In the genomic region with DNA sequence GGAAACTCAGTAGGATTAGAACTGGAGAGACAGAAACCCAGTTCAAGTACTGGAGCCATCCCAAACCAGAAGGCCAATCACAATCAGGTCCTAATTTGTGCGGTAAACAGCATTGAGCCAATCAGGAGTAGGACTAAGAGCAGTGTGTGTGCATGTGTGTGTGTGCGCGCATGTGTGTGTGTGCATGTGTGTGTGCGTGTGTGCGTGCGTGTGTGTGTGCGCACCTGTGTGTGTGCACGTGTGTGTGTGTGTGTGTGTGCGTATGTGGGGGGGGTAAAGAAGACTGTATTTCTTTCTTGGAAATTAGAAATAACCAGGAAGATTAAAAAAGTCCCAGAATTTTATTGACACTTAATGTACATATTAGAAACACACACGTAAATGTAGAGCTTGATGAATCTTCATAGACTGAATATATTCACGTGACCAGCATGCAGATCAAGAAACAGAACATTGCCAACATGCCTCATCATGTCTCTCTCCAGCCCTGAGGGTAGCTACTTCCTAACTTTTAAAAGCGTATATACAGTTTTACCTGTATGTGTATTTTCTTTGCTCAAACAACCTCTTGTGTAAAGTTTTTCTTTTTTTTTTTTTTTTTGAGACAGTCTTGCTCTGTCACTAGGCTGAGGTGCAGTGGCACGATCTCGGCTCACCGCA, we compare ENCODE assay signal across 21 cellular contexts. TPM values are rescaled to one million over a fixed set of nuclear protein-coding genes. Genes with fewer than 3 reads are reported as not detected.
DNase-seq lines count a peak whose midpoint lies in the region; ATAC-seq, FAIRE-seq and TF ChIP-seq lines count a peak whose summit lies in the region.
"Had no signal": no experiment of that assay in that cellular context is flagged by ENCODE, and none has a peak within 500 bp of the region (broad histone marks: within the 10 kb centered on the region; RNA-seq: fewer than 3 reads in every experiment).

No MANE protein-coding gene starts in this region.

- no peak for TF ChIP-seq CTCF in right atrium auricular region (IDR thresholded peaks at IDR 0.05)
- no peak for TF ChIP-seq CTCF in RWPE1 (conservative IDR thresholded peaks at IDR 0.05; ENCODE audit: low read depth)
- no peak for TF ChIP-seq CTCF in GM12878 (IDR thresholded peaks at IDR 0.05 in 2 of 3, conservative IDR thresholded peaks at IDR 0.05 in 1 of 3; ENCODE audit: control insufficient read depth in 2 of 3, extremely low read depth in 1 of 3, insufficient read depth in 1 of 3, low read depth in 3 of 3, low read length in 3 of 3)

- no peak for DNase-seq in right atrium auricular region (ENCODE audit: low spot score)
- no peak for DNase-seq in left ventricle myocardium superior
- peak; percentile 58 for DNase-seq in RWPE1 (ENCODE audit: low spot score)
- no peak for DNase-seq in GM12878 (ENCODE audit: low read depth, low spot score)
- DNase-seq in trophoblast cell = peak in 1 of 2 donors; percentile 60
- DNase-seq in NCI-H226 = no peak
- DNase-seq in HT-29 (ENCODE audit: low spot score) = no peak
- no peak for DNase-seq in HAP-1 (ENCODE audit: low spot score in 2 of 2)
- DNase-seq: ACHN; Caco-2; CD4-positive, alpha-beta T cell had no signal

- SMC1A ChIA-PET in GM12878 (lab: Charles Lee; ENCODE audit: uncharacterized antibody, unreplicated experiment) = no interaction called here

- TF ChIP-seq EP300 in GM12878 (IDR thresholded peaks at IDR 0.05; ENCODE audit: borderline replicate concordance in 1 of 2, control insufficient read depth in 1 of 2, low read depth in 2 of 2, low read length in 2 of 2) = no peak

- H3K4me3 ChIP-seq in right atrium auricular region = no peak overlapping the region
- H3K4me3 ChIP-seq in GM12878 = no peak overlapping the region
- peak overlapping the region; percentile 5 for H3K4me3 ChIP-seq in trophoblast cell (ENCODE audit: low read depth, low read length)
- no peak overlapping the region for H3K4me3 ChIP-seq in HAP-1
- H3K4me3 ChIP-seq: GM23338 had no signal

- no peak for FAIRE-seq in GM12878 (lab: Jason Lieb, UNC)
- FAIRE-seq: A204.1, D721Med, G401.6, GM12892, GM18507, H54 had no signal

- POLR2A ChIA-PET in RWPE1 (lab: Yijun Ruan, JAX; ENCODE audit: low non-redundant PET) (no interaction called here), GM12878 (lab: Charles Lee) (no interaction called here)

- H3K23ac ChIP-seq in trophoblast cell (ENCODE audit: low read length) = no peak overlapping the region

- no peaks in the 10 kb centered on the region for H3K79me2 ChIP-seq in GM12878 (ENCODE audit: control insufficient read depth, insufficient read depth, low read length)
- no peaks in the 10 kb centered on the region for H3K79me2 ChIP-seq in trophoblast cell (ENCODE audit: control insufficient read depth, insufficient read depth, low read length, poor library complexity)

- no peak overlapping the region for H2BK5ac ChIP-seq in trophoblast cell (ENCODE audit: low read depth, low read length, poor library complexity)

- H4K91ac ChIP-seq in trophoblast cell (ENCODE audit: low read depth, low read length) = no peak overlapping the region

- no peaks in the 10 kb centered on the region for H3K9me3 ChIP-seq in right atrium auricular region
- H3K9me3 ChIP-seq in GM12878 (replicated peaks; ENCODE audit: control insufficient read depth, insufficient read depth, low read length) = no peaks in the 10 kb centered on the region
- H3K9me3 ChIP-seq in trophoblast cell (ENCODE audit: insufficient read depth, low read depth, low read length) = no peaks in the 10 kb centered on the region
- no peaks in the 10 kb centered on the region for H3K9me3 ChIP-seq in HAP-1
- H3K9me3 ChIP-seq: Caco-2 had no signal

- H3K4me1 ChIP-seq in right atrium auricular region (peaks cover 0 to 21% of the 10 kb centered on the region in 2 donors), GM12878 (ENCODE audit: control insufficient read depth, insufficient read depth, low read length) (no peaks in the 10 kb centered on the region), trophoblast cell (ENCODE audit: control insufficient read depth in 1 of 2, insufficient read depth in 2 of 2, low read length in 2 of 2) (no peaks in the 10 kb centered on the region), HAP-1 (no peaks in the 10 kb centered on the region)
- H3K4me1 ChIP-seq: Caco-2 had no signal

- RAD21 ChIA-PET in GM12878 (lab: Charles Lee; ENCODE audit: unreplicated experiment) = no interaction called here

- 65% methylated on average over 12 of the region's 15 CpGs for WGBS in GM12878 (ENCODE audit: insufficient coverage, insufficient replicate concordance, low lambda C conversion rate, missing lambda C conversion rate)
- WGBS in trophoblast cell (ENCODE audit: extremely low coverage, insufficient coverage, insufficient read length) = no CpG with 5 or more reads among the region's 15 CpGs

- no peaks in the 10 kb centered on the region for H4K20me1 ChIP-seq in GM12878 (ENCODE audit: control insufficient read depth, insufficient read depth)

- intact Hi-C loops in left ventricle myocardium superior (cut with micrococcal nuclease) (no loop called here), GM12878 (cut with micrococcal nuclease; ENCODE audit: unreplicated experiment) (no loop called here)

- no peak overlapping the region for H3K14ac ChIP-seq in trophoblast cell (ENCODE audit: low read length)

- H2AFZ ChIP-seq in GM12878 (ENCODE audit: control insufficient read depth, low read depth, low read length) = no peak overlapping the region
- H2AFZ ChIP-seq in trophoblast cell (ENCODE audit: insufficient read depth, low read length, poor library complexity) = no peak overlapping the region

- no peak overlapping the region for H2BK12ac ChIP-seq in trophoblast cell (ENCODE audit: low read length)

- no peak overlapping the region for H3K9ac ChIP-seq in GM12878 (ENCODE audit: control insufficient read depth, insufficient read depth, low read length)
- H3K9ac ChIP-seq in trophoblast cell (ENCODE audit: low read length) = no peak overlapping the region

- no TSS peak for BruUV-seq in GM12878 (replicated peaks; lab: Mats Ljungman, UMichigan)

- no peaks in the 10 kb centered on the region for H3K79me1 ChIP-seq in trophoblast cell (ENCODE audit: low read length)

- no peak overlapping the region for H4K12ac ChIP-seq in trophoblast cell (ENCODE audit: low read depth, low read length)

- H3K27ac ChIP-seq in right atrium auricular region (peak overlapping the region; percentile 74 to 75), RWPE1 (no peak overlapping the region), GM12878 (ENCODE audit: control insufficient read depth, insufficient read depth) (no peak overlapping the region), trophoblast cell (ENCODE audit: low read depth, low read length) (no peak overlapping the region)
- H3K27ac ChIP-seq: C4-2B had no signal

- no peak overlapping the region for H3K4me2 ChIP-seq in GM12878 (ENCODE audit: control insufficient read depth, insufficient read depth)
- no peak overlapping the region for H3K4me2 ChIP-seq in trophoblast cell (ENCODE audit: low read length)
- H3K4me2 ChIP-seq: GM23338 had no signal

- CTCF ChIA-PET in RWPE1 (lab: Yijun Ruan, JAX) = interaction anchor here (0.6 to 0.7 kb wide), 3 partner anchors 20 to 957 kb away, joined by 3 to 4 read pairs (median 3); no protein-coding TSS in a partner anchor
- CTCF ChIA-PET in GM12878 (lab: Yijun Ruan, JAX) = no interaction called here

- TF ChIP-seq RAD21 in GM12878 (IDR thresholded peaks at IDR 0.05; ENCODE audit: insufficient read depth, low read depth, low read length) = no peak

- TF ChIP-seq POLR2A in GM12878 (IDR thresholded peaks at IDR 0.05; ENCODE audit: low read depth, low read length) = no peak

- no peak overlapping the region for H2BK120ac ChIP-seq in trophoblast cell (ENCODE audit: insufficient read depth, low read length, poor library complexity)

- H3K27me3 ChIP-seq in right atrium auricular region (no peaks in the 10 kb centered on the region), GM12878 (replicated peaks in 1 of 2; ENCODE audit: control insufficient read depth in 2 of 2, insufficient read depth in 2 of 2, low read length in 1 of 2) (no peaks in the 10 kb centered on the region), trophoblast cell (ENCODE audit: insufficient read depth, low read length) (no peaks in the 10 kb centered on the region), HAP-1 (ENCODE audit: low read depth) (no peaks in the 10 kb centered on the region)

- H3K36me3 ChIP-seq in right atrium auricular region (no peaks in the 10 kb centered on the region), GM12878 (ENCODE audit: control insufficient read depth in 2 of 2, insufficient read depth in 2 of 2, low read length in 1 of 2) (no peaks in the 10 kb centered on the region), trophoblast cell (ENCODE audit: control insufficient read depth in 1 of 2, insufficient read depth in 2 of 2, low read length in 2 of 2) (no peaks in the 10 kb centered on the region), HAP-1 (replicated peaks) (no peaks in the 10 kb centered on the region)

- ATAC-seq in left ventricle myocardium superior = no peak
- ATAC-seq in GM12878 = no peak
- ATAC-seq: GM23338, HCT116 had no signal

- H4K8ac ChIP-seq in trophoblast cell (ENCODE audit: low read depth, low read length) = no peak overlapping the region

- no peak overlapping the region for H3K4ac ChIP-seq in trophoblast cell (ENCODE audit: low read depth, low read length)

- H3K18ac ChIP-seq in trophoblast cell (ENCODE audit: low read length) = no peak overlapping the region

- no peak overlapping the region for H2AK5ac ChIP-seq in trophoblast cell (ENCODE audit: low read length)

- in situ Hi-C loops in GM12878 (cut with MboI) (no loop called here), HAP-1 (cut with MboI; ENCODE audit: low sequenced_read_pairs) (no loop called here)

RNA-seq across cellular contexts. Expression of gene DHRS7C, which starts 0.9 kb away (rescaled TPM):
- 100 to 1,000 TPM in 1 of 2 donors, 10 to 100 TPM in 1; 79.3 to 201 TPM for total RNA-seq in right atrium auricular region
- total RNA-seq in left ventricle myocardium superior = 166 TPM
- total RNA-seq in GM12878 (2013; cell fraction: nucleolus; rRNA removed) = not detected in 2 replicates
- not detected in 2 replicates for total RNA-seq in GM12878 (2014; rRNA removed)
- not detected in 2 replicates for total RNA-seq in GM12878 (2014; rRNA removed; fragmentation: Illumina TruSeq; extraction: Trizol)
- total RNA-seq in GM12878 (2021) = not detected in 2 replicates
- polyA plus RNA-seq in GM12878 (2011; ENCODE audit: low read depth) = not detected
- not detected in 2 replicates for polyA plus RNA-seq in GM12878 (2011; rRNA removed)
- polyA plus RNA-seq in GM12878 (2011; cell fraction: cytosol; rRNA removed) = not detected in 2 replicates
- polyA plus RNA-seq in GM12878 (2011; cell fraction: nucleus; rRNA removed) = not detected in 2 replicates
- not detected in 2 replicates for polyA plus RNA-seq in GM12878 (2012)
- not detected in 2 replicates for polyA plus RNA-seq in GM12878 (2014; fragmentation: Illumina TruSeq; extraction: Trizol)
- polyA plus RNA-seq in GM12878 (2014; fragmentation: Nextera tagmentation; extraction: Ambion mirVana) = not detected
- not detected in 2 replicates for polyA plus RNA-seq in GM12878 (2014; rRNA removed)
- polyA plus RNA-seq in GM12878 (2016; fragmentation: Nextera tagmentation; extraction: Ambion mirVana) = not detected
- not detected in 2 replicates for polyA minus RNA-seq in GM12878 (2011; rRNA and poly(A)+ RNA removed)
- polyA minus RNA-seq in GM12878 (2011; cell fraction: cytosol; rRNA and poly(A)+ RNA removed) = not detected in 2 replicates
- not detected in 2 replicates for polyA minus RNA-seq in GM12878 (2011; cell fraction: nucleus; rRNA and poly(A)+ RNA removed)
- not detected in 2 replicates for polyA plus RNA-seq in trophoblast cell (2013)
- total RNA-seq in HT-29 (2014; rRNA removed; shearing (Covaris generic)) = not detected in 2 replicates
- total RNA-seq: Caco-2; CD4-positive, alpha-beta T cell; GM23338 had no signal
- polyA plus RNA-seq: BJ, GM23338 had no signal

RNA-seq across cellular contexts. Expression of gene GSG1L2, which starts 29.6 kb away (rescaled TPM):
- not detected for total RNA-seq in right atrium auricular region
- not detected for total RNA-seq in left ventricle myocardium superior
- total RNA-seq in GM12878 (2013; cell fraction: nucleolus; rRNA removed) = not detected in 2 replicates
- not detected in 2 replicates for total RNA-seq in GM12878 (2014; rRNA removed)
- total RNA-seq in GM12878 (2014; rRNA removed; fragmentation: Illumina TruSeq; extraction: Trizol) = not detected in 2 replicates
- not detected in 2 replicates for total RNA-seq in GM12878 (2021)
- not detected for polyA plus RNA-seq in GM12878 (2011; ENCODE audit: low read depth)
- not detected in 2 replicates for polyA plus RNA-seq in GM12878 (2011; rRNA removed)
- not detected in 2 replicates for polyA plus RNA-seq in GM12878 (2011; cell fraction: cytosol; rRNA removed)
- polyA plus RNA-seq in GM12878 (2011; cell fraction: nucleus; rRNA removed) = not detected in 2 replicates
- polyA plus RNA-seq in GM12878 (2012) = not detected in 2 replicates
- polyA plus RNA-seq in GM12878 (2014; fragmentation: Illumina TruSeq; extraction: Trizol) = not detected in 2 replicates
- polyA plus RNA-seq in GM12878 (2014; fragmentation: Nextera tagmentation; extraction: Ambion mirVana) = not detected
- polyA plus RNA-seq in GM12878 (2014; rRNA removed) = not detected in 2 replicates
- not detected for polyA plus RNA-seq in GM12878 (2016; fragmentation: Nextera tagmentation; extraction: Ambion mirVana)
- polyA minus RNA-seq in GM12878 (2011; rRNA and poly(A)+ RNA removed) = not detected in 2 replicates
- polyA minus RNA-seq in GM12878 (2011; cell fraction: cytosol; rRNA and poly(A)+ RNA removed) = not detected in 2 replicates
- not detected in 2 replicates for polyA minus RNA-seq in GM12878 (2011; cell fraction: nucleus; rRNA and poly(A)+ RNA removed)
- polyA plus RNA-seq in trophoblast cell (2013) = not detected in 2 replicates
- total RNA-seq in HT-29 (2014; rRNA removed; shearing (Covaris generic)) = not detected in 2 replicates
- total RNA-seq: Caco-2; CD4-positive, alpha-beta T cell; GM23338 had no signal
- polyA plus RNA-seq: BJ, GM23338 had no signal

RNA-seq across cellular contexts. Expression of gene GLP2R, which starts 33.4 kb away (rescaled TPM):
- total RNA-seq in right atrium auricular region = 1 to 10 TPM; 1.0 to 1.7 TPM
- total RNA-seq in left ventricle myocardium superior = 0.35 TPM
- total RNA-seq in GM12878 (2013; cell fraction: nucleolus; rRNA removed) = not detected in 2 replicates
- not detected in 2 replicates for total RNA-seq in GM12878 (2014; rRNA removed)
- not detected in 2 replicates for total RNA-seq in GM12878 (2014; rRNA removed; fragmentation: Illumina TruSeq; extraction: Trizol)
- total RNA-seq in GM12878 (2021) = not detected in 2 replicates
- not detected for polyA plus RNA-seq in GM12878 (2011; ENCODE audit: low read depth)
- 0.04 TPM in 1 of 2 replicates, not detected in the other for polyA plus RNA-seq in GM12878 (2011; rRNA removed)
- not detected in 2 replicates for polyA plus RNA-seq in GM12878 (2011; cell fraction: cytosol; rRNA removed)
- polyA plus RNA-seq in GM12878 (2011; cell fraction: nucleus; rRNA removed) = not detected in 2 replicates
- polyA plus RNA-seq in GM12878 (2012) = not detected in 2 replicates
- not detected in 2 replicates for polyA plus RNA-seq in GM12878 (2014; fragmentation: Illumina TruSeq; extraction: Trizol)
- polyA plus RNA-seq in GM12878 (2014; fragmentation: Nextera tagmentation; extraction: Ambion mirVana) = not detected
- polyA plus RNA-seq in GM12878 (2014; rRNA removed) = not detected in 2 replicates
- polyA plus RNA-seq in GM12878 (2016; fragmentation: Nextera tagmentation; extraction: Ambion mirVana) = not detected
- polyA minus RNA-seq in GM12878 (2011; rRNA and poly(A)+ RNA removed) = not detected in 2 replicates
- polyA minus RNA-seq in GM12878 (2011; cell fraction: cytosol; rRNA and poly(A)+ RNA removed) = 2.1 and 3.6 TPM in 2 replicates
- polyA minus RNA-seq in GM12878 (2011; cell fraction: nucleus; rRNA and poly(A)+ RNA removed) = 0.73 TPM in 1 of 2 replicates, not detected in the other
- polyA plus RNA-seq in trophoblast cell (2013) = 0.01 and 0.04 TPM in 2 replicates
- 0.03 TPM in 1 of 2 replicates, not detected in the other for total RNA-seq in HT-29 (2014; rRNA removed; shearing (Covaris generic))
- total RNA-seq: Caco-2; CD4-positive, alpha-beta T cell; GM23338 had no signal
- polyA plus RNA-seq: GM23338 had no signal

Comparison
In these comparisons a context has a peak if more than half of its experiments do, and no peak if none do; other contexts are left out.
1. H3K27ac ChIP-seq: peak in right atrium auricular region (2 of 2); none in RWPE1 (single experiment), GM12878 (single experiment) and trophoblast cell (single experiment).
2. RNA of gene DHRS7C, which starts 0.9 kb away (total RNA-seq): 79.3 to 201 TPM in right atrium auricular region and 166 TPM in left ventricle myocardium superior (single experiment); not detected in GM12878 and not detected in HT-29; every median in the first group is over 10 times any median in the second.